1 cellular context compared by ENCODE assay signal in the genomic region with DNA sequence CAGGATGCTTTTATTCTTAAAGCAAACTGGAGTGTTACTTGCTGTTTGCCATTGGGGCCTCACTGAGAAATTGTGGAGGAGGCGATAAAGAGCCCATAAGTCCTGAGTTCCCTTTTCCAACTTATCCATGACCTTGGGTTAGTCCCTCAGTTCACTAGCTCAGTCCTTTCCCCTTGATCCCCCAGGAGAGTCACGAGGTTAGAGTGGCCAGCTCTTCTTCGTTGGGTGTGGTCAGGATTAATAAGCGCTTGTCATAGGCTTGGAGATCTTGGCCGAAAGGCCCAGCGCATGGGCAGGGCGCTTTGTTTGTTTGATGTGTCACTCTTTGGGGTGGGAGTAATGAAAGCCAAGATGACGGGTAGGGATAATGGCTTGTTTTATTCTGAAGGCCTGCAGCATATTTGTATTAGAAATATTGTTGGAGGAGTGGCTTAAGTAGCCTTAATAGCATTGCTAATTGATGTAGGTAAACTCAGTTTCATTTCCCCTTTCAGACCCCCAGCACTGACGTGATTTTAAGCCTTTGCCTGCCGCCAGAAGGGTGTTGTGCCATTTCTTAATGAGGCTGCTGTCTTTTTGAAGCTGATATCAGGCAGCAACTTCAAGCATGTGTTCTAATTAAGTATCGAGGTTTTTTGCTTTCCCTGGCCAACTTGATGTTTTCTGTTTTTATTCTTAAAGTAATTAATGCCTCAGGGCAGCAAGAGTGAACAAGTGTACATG.
TF ChIP-seq lines count a peak whose summit lies in the region.

No MANE protein-coding gene starts in this region.

TF ChIP-seq in K562, 482 proteins besides CTCF, POLR2A, EP300 and RAD21 (continued from another document and continues in another):
- TF ChIP-seq, protein P1, sequence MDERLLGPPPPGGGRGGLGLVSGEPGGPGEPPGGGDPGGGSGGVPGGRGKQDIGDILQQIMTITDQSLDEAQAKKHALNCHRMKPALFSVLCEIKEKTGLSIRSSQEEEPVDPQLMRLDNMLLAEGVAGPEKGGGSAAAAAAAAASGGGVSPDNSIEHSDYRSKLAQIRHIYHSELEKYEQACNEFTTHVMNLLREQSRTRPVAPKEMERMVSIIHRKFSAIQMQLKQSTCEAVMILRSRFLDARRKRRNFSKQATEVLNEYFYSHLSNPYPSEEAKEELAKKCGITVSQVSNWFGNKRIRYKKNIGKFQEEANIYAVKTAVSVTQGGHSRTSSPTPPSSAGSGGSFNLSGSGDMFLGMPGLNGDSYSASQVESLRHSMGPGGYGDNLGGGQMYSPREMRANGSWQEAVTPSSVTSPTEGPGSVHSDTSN (CRISPR knock-in tag; IDR thresholded peaks at IDR 0.05; ENCODE audit: low read depth): no peak
- TF ChIP-seq, protein P1 (tag; conservative IDR thresholded peaks at IDR 0.05; ENCODE audit: low read depth): peak; percentile 39
- TF ChIP-seq HDAC1 (IDR thresholded peaks at IDR 0.05) (no peak; a peak in 1 of 4 replicates), ZBTB1 (CRISPR knock-in tag; IDR thresholded peaks at IDR 0.05; ENCODE audit: borderline replicate concordance, low read depth) (no peak), IRF9 (tag; IDR thresholded peaks at IDR 0.05) (no peak), HSF4 (CRISPR knock-in tag; IDR thresholded peaks at IDR 0.05; ENCODE audit: borderline replicate concordance) (0 out of 2 replicates have a peak, but pooled peaks have one; percentile 38), ELF1 (tag; IDR thresholded peaks at IDR 0.05) (no peak), LCOR (CRISPR knock-in tag; IDR thresholded peaks at IDR 0.05) (0 out of 2 replicates have a peak, but pooled peaks have one; percentile 53), ZNF263 (CRISPR knock-in tag; IDR thresholded peaks at IDR 0.05; ENCODE audit: borderline replicate concordance) (no peak), CBFA2T2 (conservative IDR thresholded peaks at IDR 0.05) (no peak), ZZZ3 (IDR thresholded peaks at IDR 0.05) (no peak), SIRT6 (IDR thresholded peaks at IDR 0.05; ENCODE audit: low read depth, low read length) (no peak), BCLAF1 (IDR thresholded peaks at IDR 0.05; ENCODE audit: borderline replicate concordance in 1 of 2, control insufficient read depth in 1 of 2, low read depth in 2 of 2, low read length in 1 of 2) (no peak), TGIF2 (CRISPR knock-in tag; IDR thresholded peaks at IDR 0.05) (no peak), TEAD1 (CRISPR knock-in tag; IDR thresholded peaks at IDR 0.05) (no peak), ZNF212 (CRISPR knock-in tag; IDR thresholded peaks at IDR 0.05) (no peak), YY1 (IDR thresholded peaks at IDR 0.05; ENCODE audit: borderline replicate concordance in 1 of 3, control insufficient read depth in 1 of 3, extremely low read depth in 1 of 3, insufficient read depth in 3 of 3, insufficient read length in 1 of 3, insufficient replicate concordance in 2 of 3, low read depth in 1 of 3, low read length in 2 of 3) (peak in 1 of 3 experiments; percentile 38), GTF2A2 (tag; IDR thresholded peaks at IDR 0.05) (no peak), USF1 (CRISPR knock-in tag; IDR thresholded peaks at IDR 0.05) (peak; percentile 48; the same call in 1 of the 2 replicates)
- TF ChIP-seq, protein P2, sequence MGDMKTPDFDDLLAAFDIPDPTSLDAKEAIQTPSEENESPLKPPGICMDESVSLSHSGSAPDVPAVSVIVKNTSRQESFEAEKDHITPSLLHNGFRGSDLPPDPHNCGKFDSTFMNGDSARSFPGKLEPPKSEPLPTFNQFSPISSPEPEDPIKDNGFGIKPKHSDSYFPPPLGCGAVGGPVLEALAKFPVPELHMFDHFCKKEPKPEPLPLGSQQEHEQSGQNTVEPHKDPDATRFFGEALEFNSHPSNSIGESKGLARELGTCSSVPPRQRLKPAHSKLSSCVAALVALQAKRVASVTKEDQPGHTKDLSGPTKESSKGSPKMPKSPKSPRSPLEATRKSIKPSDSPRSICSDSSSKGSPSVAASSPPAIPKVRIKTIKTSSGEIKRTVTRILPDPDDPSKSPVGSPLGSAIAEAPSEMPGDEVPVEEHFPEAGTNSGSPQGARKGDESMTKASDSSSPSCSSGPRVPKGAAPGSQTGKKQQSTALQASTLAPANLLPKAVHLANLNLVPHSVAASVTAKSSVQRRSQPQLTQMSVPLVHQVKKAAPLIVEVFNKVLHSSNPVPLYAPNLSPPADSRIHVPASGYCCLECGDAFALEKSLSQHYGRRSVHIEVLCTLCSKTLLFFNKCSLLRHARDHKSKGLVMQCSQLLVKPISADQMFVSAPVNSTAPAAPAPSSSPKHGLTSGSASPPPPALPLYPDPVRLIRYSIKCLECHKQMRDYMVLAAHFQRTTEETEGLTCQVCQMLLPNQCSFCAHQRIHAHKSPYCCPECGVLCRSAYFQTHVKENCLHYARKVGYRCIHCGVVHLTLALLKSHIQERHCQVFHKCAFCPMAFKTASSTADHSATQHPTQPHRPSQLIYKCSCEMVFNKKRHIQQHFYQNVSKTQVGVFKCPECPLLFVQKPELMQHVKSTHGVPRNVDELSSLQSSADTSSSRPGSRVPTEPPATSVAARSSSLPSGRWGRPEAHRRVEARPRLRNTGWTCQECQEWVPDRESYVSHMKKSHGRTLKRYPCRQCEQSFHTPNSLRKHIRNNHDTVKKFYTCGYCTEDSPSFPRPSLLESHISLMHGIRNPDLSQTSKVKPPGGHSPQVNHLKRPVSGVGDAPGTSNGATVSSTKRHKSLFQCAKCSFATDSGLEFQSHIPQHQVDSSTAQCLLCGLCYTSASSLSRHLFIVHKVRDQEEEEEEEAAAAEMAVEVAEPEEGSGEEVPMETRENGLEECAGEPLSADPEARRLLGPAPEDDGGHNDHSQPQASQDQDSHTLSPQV (IDR thresholded peaks at IDR 0.05): peak; percentile 78
- TF ChIP-seq, protein P3, sequence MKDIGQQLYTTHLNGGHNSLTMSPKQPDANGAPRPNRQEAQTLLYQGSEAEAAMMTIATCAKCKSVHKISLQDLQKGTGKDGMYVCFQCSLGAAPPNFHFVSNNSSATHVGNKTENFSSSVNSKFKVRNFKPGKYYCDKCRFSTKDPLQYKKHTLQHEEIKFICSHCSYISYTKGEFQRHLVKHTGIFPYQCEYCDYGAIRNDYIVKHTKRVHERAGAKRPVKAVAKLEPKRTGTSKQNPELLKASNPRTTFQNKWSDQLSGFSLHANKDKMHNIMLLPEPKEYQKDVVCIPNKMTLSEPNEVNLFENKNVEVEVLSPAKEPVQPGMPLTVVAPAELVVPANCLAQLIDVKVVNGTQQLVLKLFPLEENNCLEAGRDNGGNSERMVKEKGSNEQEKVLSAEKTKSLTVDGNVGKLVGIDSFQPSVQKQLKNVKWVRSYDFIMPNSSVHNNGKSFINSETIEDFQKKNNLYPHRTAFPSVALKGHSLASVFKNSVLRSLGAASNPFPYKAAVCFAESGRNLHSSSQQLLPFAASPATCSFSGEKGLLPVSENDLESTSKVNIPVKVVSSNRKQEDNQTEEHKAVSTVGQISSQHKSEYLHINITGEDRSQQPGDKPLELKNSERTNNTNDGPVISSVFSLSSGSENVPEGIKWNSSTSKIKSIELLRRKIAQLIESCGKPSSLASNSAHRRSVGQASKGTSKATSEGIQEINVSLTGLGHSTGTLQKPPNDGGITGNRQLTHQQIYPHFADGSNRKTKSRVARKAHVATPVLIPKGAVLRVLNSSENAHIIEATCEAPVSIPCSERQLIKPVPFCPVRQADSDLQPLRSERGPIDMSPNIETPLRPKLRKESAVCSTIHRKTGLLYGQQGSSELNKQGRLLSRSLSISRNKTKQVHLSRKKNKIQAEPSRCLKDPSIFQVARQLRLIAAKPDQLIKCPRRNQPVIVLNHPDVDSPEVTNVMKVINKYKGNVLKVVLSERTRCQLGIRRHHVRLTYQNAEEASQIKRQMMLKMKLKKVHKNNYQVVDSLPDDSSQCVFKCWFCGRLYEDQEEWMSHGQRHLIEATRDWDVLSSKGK (CRISPR knock-in tag; IDR thresholded peaks at IDR 0.05): no peak
- TF ChIP-seq, protein P4, sequence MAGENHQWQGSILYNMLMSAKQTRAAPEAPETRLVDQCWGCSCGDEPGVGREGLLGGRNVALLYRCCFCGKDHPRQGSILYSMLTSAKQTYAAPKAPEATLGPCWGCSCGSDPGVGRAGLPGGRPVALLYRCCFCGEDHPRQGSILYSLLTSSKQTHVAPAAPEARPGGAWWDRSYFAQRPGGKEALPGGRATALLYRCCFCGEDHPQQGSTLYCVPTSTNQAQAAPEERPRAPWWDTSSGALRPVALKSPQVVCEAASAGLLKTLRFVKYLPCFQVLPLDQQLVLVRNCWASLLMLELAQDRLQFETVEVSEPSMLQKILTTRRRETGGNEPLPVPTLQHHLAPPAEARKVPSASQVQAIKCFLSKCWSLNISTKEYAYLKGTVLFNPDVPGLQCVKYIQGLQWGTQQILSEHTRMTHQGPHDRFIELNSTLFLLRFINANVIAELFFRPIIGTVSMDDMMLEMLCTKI (IDR thresholded peaks at IDR 0.05; ENCODE audit: partially characterized antibody): no peak
- TF ChIP-seq, protein P5, sequence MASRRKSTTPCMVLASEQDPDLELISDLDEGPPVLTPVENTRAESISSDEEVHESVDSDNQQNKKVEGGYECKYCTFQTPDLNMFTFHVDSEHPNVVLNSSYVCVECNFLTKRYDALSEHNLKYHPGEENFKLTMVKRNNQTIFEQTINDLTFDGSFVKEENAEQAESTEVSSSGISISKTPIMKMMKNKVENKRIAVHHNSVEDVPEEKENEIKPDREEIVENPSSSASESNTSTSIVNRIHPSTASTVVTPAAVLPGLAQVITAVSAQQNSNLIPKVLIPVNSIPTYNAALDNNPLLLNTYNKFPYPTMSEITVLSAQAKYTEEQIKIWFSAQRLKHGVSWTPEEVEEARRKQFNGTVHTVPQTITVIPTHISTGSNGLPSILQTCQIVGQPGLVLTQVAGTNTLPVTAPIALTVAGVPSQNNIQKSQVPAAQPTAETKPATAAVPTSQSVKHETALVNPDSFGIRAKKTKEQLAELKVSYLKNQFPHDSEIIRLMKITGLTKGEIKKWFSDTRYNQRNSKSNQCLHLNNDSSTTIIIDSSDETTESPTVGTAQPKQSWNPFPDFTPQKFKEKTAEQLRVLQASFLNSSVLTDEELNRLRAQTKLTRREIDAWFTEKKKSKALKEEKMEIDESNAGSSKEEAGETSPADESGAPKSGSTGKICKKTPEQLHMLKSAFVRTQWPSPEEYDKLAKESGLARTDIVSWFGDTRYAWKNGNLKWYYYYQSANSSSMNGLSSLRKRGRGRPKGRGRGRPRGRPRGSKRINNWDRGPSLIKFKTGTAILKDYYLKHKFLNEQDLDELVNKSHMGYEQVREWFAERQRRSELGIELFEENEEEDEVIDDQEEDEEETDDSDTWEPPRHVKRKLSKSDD (conservative IDR thresholded peaks at IDR 0.05; ENCODE audit: low read length): no peak
- TF ChIP-seq, protein P6, sequence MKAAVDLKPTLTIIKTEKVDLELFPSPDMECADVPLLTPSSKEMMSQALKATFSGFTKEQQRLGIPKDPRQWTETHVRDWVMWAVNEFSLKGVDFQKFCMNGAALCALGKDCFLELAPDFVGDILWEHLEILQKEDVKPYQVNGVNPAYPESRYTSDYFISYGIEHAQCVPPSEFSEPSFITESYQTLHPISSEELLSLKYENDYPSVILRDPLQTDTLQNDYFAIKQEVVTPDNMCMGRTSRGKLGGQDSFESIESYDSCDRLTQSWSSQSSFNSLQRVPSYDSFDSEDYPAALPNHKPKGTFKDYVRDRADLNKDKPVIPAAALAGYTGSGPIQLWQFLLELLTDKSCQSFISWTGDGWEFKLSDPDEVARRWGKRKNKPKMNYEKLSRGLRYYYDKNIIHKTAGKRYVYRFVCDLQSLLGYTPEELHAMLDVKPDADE (conservative IDR thresholded peaks at IDR 0.05; ENCODE audit: control insufficient read depth, low read depth, low read length): no peak
